ENCODE assay signal across 2 cellular contexts in the genomic region with DNA sequence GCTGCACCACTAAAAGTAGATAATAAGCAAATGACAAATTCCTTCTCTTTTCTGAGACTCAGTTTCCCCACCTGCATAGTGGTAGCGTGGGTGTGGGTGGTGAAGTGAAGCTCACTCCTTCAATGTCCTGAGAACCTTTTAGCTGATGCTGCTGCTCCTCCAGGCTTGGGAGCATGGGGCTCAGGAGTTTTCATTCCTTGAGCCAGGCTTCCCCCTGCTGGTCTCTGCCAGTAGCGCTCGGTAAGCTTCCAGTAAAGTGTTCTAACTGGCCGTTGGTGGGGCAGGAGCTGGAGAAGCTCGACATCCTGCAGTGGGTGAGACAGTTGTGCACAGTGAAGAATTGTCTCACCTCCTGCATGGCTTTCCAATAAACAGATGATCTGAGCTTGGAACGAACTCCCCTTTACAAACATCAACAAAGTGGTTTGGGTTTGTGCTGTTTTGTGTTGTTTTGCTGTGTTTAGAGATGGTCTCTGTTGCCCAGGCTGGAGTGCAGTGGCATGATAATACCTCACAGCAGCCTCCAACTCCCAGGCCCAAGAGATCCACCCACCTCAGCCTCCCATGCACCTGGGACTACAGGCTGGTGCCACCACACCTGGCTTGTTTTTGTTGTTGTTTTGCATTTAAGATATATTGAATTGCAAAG.
TF ChIP-seq lines count a peak whose summit lies in the region.

No MANE protein-coding gene starts in this region.

TF ChIP-seq in HCT116, 20 proteins besides CTCF, POLR2A, EP300 and RAD21:
- TF ChIP-seq YY1 (IDR thresholded peaks at IDR 0.05; ENCODE audit: extremely low read depth, insufficient replicate concordance, low read depth, low read length) (peak; percentile 36), JUND (IDR thresholded peaks at IDR 0.05) (no peak)

TF ChIP-seq in SK-N-SH, 30 proteins besides CTCF, POLR2A, EP300 and RAD21:
- TF ChIP-seq TCF12 (IDR thresholded peaks at IDR 0.05), result no peak
- peak; percentile 45 for TF ChIP-seq CHD2 (IDR thresholded peaks at IDR 0.05; ENCODE audit: low read length, partially characterized antibody)
- no peak for TF ChIP-seq MEF2A (IDR thresholded peaks at IDR 0.05; ENCODE audit: borderline replicate concordance, low read depth)
- no peak for TF ChIP-seq NRF1 (IDR thresholded peaks at IDR 0.05; ENCODE audit: low read depth, low read length)
- peak; percentile 20; the same call in 1 of the 2 replicates for TF ChIP-seq RCOR1 (IDR thresholded peaks at IDR 0.05; ENCODE audit: low read length)
- TF ChIP-seq SMC3 (IDR thresholded peaks at IDR 0.05; ENCODE audit: low read depth, low read length), result peak; percentile 81
- TF ChIP-seq RFX5 (IDR thresholded peaks at IDR 0.05; ENCODE audit: low read length), result no peak
